ENCODE assay signal across 11 cellular contexts in the genomic region with DNA sequence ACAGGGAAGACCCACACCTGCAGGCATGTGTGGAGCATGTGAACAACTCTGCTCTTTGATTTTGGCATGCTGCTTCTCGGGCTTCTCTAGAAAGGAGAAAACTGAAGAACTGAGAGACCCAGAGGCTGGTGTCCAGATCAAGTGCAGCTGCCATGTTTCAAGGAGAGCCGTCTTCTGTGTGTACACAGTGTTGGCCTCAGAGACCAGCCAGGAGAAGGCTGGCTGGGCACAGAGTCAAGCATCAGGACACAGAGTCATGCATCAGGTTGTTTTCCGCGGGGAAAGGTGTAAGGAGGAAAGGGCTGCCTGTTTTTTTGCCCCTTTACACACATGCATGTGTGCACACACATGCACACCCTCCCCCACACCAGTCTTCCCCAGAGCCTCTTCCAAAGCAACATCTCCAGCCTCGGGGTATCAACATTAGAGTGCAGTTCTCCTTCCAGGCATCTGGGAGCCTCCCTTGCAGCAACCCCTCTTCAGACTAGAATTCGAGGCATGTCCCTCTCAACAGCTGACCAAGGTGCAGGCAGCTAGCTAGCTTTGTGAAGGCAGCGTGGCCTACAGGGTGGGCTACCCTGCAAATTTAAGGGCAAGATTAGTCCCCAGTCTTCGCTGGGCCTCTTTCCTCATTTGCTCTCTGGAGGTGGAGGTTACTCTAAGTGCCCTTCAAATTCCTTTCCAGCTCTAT.
DNase-seq lines count a peak whose midpoint lies in the region; ATAC-seq and TF ChIP-seq lines count a peak whose summit lies in the region.
"Had no signal": no experiment of that assay in that cellular context is flagged by ENCODE, and none has a peak within 500 bp of the region (broad histone marks: within the 10 kb centered on the region; RNA-seq: fewer than 3 reads in every experiment).

No MANE protein-coding gene starts in this region.

- H3K4me2 ChIP-seq in GM23338 (no peak overlapping the region), skeletal muscle satellite cell (ENCODE audit: low read length) (no peak overlapping the region)

- H3F3A ChIP-seq in GM23338 (replicated peaks; ENCODE audit: low read depth), result no peaks in the 10 kb centered on the region

- H3K4me1 Mint-ChIP-seq in GM23338, result peaks cover 48% of the 10 kb centered on the region; the same call in 2 of the 3 replicates

- H3K9ac ChIP-seq in skeletal muscle satellite cell (ENCODE audit: low read depth, low read length), result peak overlapping the region; percentile 46

- intact Hi-C loops in ascending aorta (cut with DNase I), result loop anchor here (10.0 kb wide), 2 partner anchors 97 to 233 kb away; no protein-coding TSS in a partner anchor
- intact Hi-C loops in left lung (cut with DNase I), result no loop called here

- H3K4me3 ChIP-seq in GM23338, result no peak overlapping the region
- H3K4me3 ChIP-seq in ascending aorta, result no peak overlapping the region
- H3K4me3 ChIP-seq in left lung, result no peak overlapping the region
- H3K4me3 ChIP-seq in skeletal muscle satellite cell (ENCODE audit: low read length), result no peak overlapping the region

- H3K27me3 ChIP-seq in GM23338 (ENCODE audit: insufficient read depth) (no peaks in the 10 kb centered on the region), ascending aorta (no peaks in the 10 kb centered on the region), left lung (no peaks in the 10 kb centered on the region), skeletal muscle satellite cell (ENCODE audit: control insufficient read depth, insufficient read depth, low read length) (no peaks in the 10 kb centered on the region)

- no peaks in the 10 kb centered on the region for H3K9me2 ChIP-seq in GM23338 (ENCODE audit: insufficient read depth)

- H3K36me3 Mint-ChIP-seq in GM23338 (ENCODE audit: low read depth), result no peaks in the 10 kb centered on the region
- H3K36me3 Mint-ChIP-seq: activated naive CD4-positive, alpha-beta T cell treated with anti-CD3 and anti-CD28 coated beads, Interleukin-2, amount 10 ng/mL, durations not matched to agents 7 days and 5 days had no signal

- H3K27ac ChIP-seq in GM23338 (ENCODE audit: low read depth) (no peak overlapping the region), ascending aorta (peak overlapping the region; percentile 88 to 90), left lung (peak overlapping the region; percentile 76 to 84)

- peak overlapping the region; percentile 19; the same call in 1 of the 2 replicates for H3K27ac Mint-ChIP-seq in GM23338
- H3K27ac Mint-ChIP-seq: activated naive CD4-positive, alpha-beta T cell treated with anti-CD3 and anti-CD28 coated beads, Interleukin-2, amount 10 ng/mL, durations not matched to agents 7 days and 5 days had no signal

- H3K4me1 ChIP-seq in GM23338 (ENCODE audit: insufficient read depth), result peaks cover 15% of the 10 kb centered on the region
- peaks cover 11 to 38% of the 10 kb centered on the region in 2 donors for H3K4me1 ChIP-seq in ascending aorta
- peaks cover 12 to 14% of the 10 kb centered on the region in 2 donors for H3K4me1 ChIP-seq in left lung
- peaks cover 51% of the 10 kb centered on the region for H3K4me1 ChIP-seq in skeletal muscle satellite cell (ENCODE audit: control insufficient read depth, insufficient read depth, low read length)

- H3K36me3 ChIP-seq in GM23338 (ENCODE audit: insufficient read depth) (no peaks in the 10 kb centered on the region), ascending aorta (no peaks in the 10 kb centered on the region), left lung (no peaks in the 10 kb centered on the region), skeletal muscle satellite cell (ENCODE audit: insufficient read depth, low read length) (no peaks in the 10 kb centered on the region)

- ATAC-seq in GM23338 (no peak), left lung (peak; percentile 16), HG03457 (IDR thresholded peaks at IDR 0.05; ENCODE audit: unreplicated experiment) (no peak), HG02588 (IDR thresholded peaks at IDR 0.05; ENCODE audit: unreplicated experiment) (no peak)

- H3K9me3 ChIP-seq in ascending aorta (no peaks in the 10 kb centered on the region), left lung (no peaks in the 10 kb centered on the region), skeletal muscle satellite cell (replicated peaks; ENCODE audit: low read length) (peaks cover under 1% of the 10 kb centered on the region)

- peaks cover 10% of the 10 kb centered on the region for H3K27me3 Mint-ChIP-seq in GM23338 (ENCODE audit: insufficient read depth, low read depth, poor library complexity)
- H3K27me3 Mint-ChIP-seq: activated naive CD4-positive, alpha-beta T cell treated with anti-CD3 and anti-CD28 coated beads, Interleukin-2, amount 10 ng/mL, durations not matched to agents 7 days and 5 days had no signal

- peak; percentile 11 for DNase-seq in GM23338 (ENCODE audit: low spot score)
- no peak for DNase-seq in ascending aorta (ENCODE audit: low spot score in 2 of 2)
- DNase-seq in left lung, result no peak
- DNase-seq in NCI-H1092 treated with DMSO at 0.1 percent for 48 hours (lab: John Stamatoyannopoulos, UW), result no peak
- DNase-seq in activated CD4-positive, alpha-beta T cell treated with anti-CD3 and anti-CD28 coated beads, Interleukin-2, amount 50 U/mL, for 48 hours, result no peak
- DNase-seq: activated naive CD4-positive, alpha-beta T cell treated with anti-CD3 and anti-CD28 coated beads, Interleukin-2, amount 10 ng/mL, durations not matched to agents 7 days and 5 days; NCI-H345; stimulated activated CD4-positive, alpha-beta T cell treated with anti-CD3 and anti-CD28 coated beads, Interleukin-15, amount 100 ng/mL, for 24 hours had no signal

- no peak overlapping the region for H2AFZ ChIP-seq in GM23338

- no peaks in the 10 kb centered on the region for H3K9me3 Mint-ChIP-seq in GM23338
- H3K9me3 Mint-ChIP-seq: activated naive CD4-positive, alpha-beta T cell treated with anti-CD3 and anti-CD28 coated beads, Interleukin-2, amount 10 ng/mL, durations not matched to agents 7 days and 5 days had no signal

- no peaks in the 10 kb centered on the region for H3K79me2 ChIP-seq in GM23338 (replicated peaks; ENCODE audit: insufficient read depth)

- TF ChIP-seq CTCF in GM23338 (conservative IDR thresholded peaks at IDR 0.05; ENCODE audit: low read depth in 2 of 2) (no peak), ascending aorta (IDR thresholded peaks at IDR 0.05) (no peak), left lung (IDR thresholded peaks at IDR 0.05) (no peak)

- no peaks in the 10 kb centered on the region for H4K20me1 ChIP-seq in GM23338 (replicated peaks; ENCODE audit: insufficient read depth)

- H3K4me3 Mint-ChIP-seq in GM23338, result no peak overlapping the region
- H3K4me3 Mint-ChIP-seq: activated naive CD4-positive, alpha-beta T cell treated with anti-CD3 and anti-CD28 coated beads, Interleukin-2, amount 10 ng/mL, durations not matched to agents 7 days and 5 days had no signal
